In genomic region chr12:93569656-93570551, GRCh38 we compare ENCODE assay signal across 8 cellular contexts. TPM values are rescaled to one million over a fixed set of nuclear protein-coding genes. Genes with fewer than 3 reads are reported as not detected.
DNase-seq lines count a peak whose midpoint lies in the region; ATAC-seq and TF ChIP-seq lines count a peak whose summit lies in the region.

No MANE protein-coding gene starts in this region.

- H3K27me3 Mint-ChIP-seq in T-helper 1 cell treated with Interleukin-12 subunit alpha and Interleukin-12 subunit beta and Interleukin-4 antibody, amounts not matched to agents 30 μg/mL and 1 μg/mL, for 36 hours (ENCODE audit: low read depth), result peaks cover 8% of the 10 kb centered on the region

- no peaks in the 10 kb centered on the region for H3K9me3 ChIP-seq in right cardiac atrium (ENCODE audit: control insufficient read depth, low read length)
- no peaks in the 10 kb centered on the region for H3K9me3 ChIP-seq in vagina

- H3K27me3 ChIP-seq in right cardiac atrium (ENCODE audit: control insufficient read depth, insufficient read depth) (no peaks in the 10 kb centered on the region), vagina (no peaks in the 10 kb centered on the region)

- ATAC-seq in GM21825 (IDR thresholded peaks at IDR 0.05; ENCODE audit: unreplicated experiment) (peak; percentile 41), right cardiac atrium (peak; percentile 86 to 92)

- H3K27ac Mint-ChIP-seq in T-helper 1 cell treated with Interleukin-12 subunit alpha and Interleukin-12 subunit beta and Interleukin-4 antibody, amounts not matched to agents 30 μg/mL and 1 μg/mL, for 36 hours, result peak overlapping the region; percentile 76

- peak overlapping the region; percentile 79 for H3K27ac ChIP-seq in right cardiac atrium (ENCODE audit: low read length)
- H3K27ac ChIP-seq in vagina, result peak overlapping the region; percentile 99

- intact Hi-C loops in right cardiac atrium (cut with DNase I), result loop anchor here (2.0 to 10.0 kb wide), 14 partner anchors 63 to 532 kb away; partner anchors contain the start of gene CRADD (in 3 of the 4)
- intact Hi-C loops in vagina (cut with DNase I), result loop anchor here (2.0 to 10.0 kb wide), 5 partner anchors 107 to 532 kb away; partner anchors contain the start of gene CRADD

- H3K36me3 ChIP-seq in vagina, result peaks cover 0 to 9% of the 10 kb centered on the region in 2 donors

- DNase-seq in EL (peak; percentile 88), M059J (ENCODE audit: low read depth) (peak; percentile 84), anterior cingulate cortex (lab: John Stamatoyannopoulos, UW) (peak in 56 of 58 donors; percentile 21 to 84 (median 59)), right cardiac atrium (peak; percentile 89 to 94 (median 94)), putamen (ENCODE audit: low spot score) (peak; percentile 76), vagina (ENCODE audit: extremely low spot score in 2 of 2) (peak in 1 of 2 donors; percentile 95)

- TF ChIP-seq POLR2A in vagina (IDR thresholded peaks at IDR 0.05), result no peak

- under 1% methylated on average over 60 of the region's 60 CpGs for WGBS in right cardiac atrium

- no peaks in the 10 kb centered on the region for H3K9me3 Mint-ChIP-seq in T-helper 1 cell treated with Interleukin-12 subunit alpha and Interleukin-12 subunit beta and Interleukin-4 antibody, amounts not matched to agents 30 μg/mL and 1 μg/mL, for 36 hours

- peaks cover 30% of the 10 kb centered on the region for H3K36me3 Mint-ChIP-seq in T-helper 1 cell treated with Interleukin-12 subunit alpha and Interleukin-12 subunit beta and Interleukin-4 antibody, amounts not matched to agents 30 μg/mL and 1 μg/mL, for 36 hours (ENCODE audit: low read depth)

- H3K4me1 Mint-ChIP-seq in T-helper 1 cell treated with Interleukin-12 subunit alpha and Interleukin-12 subunit beta and Interleukin-4 antibody, amounts not matched to agents 30 μg/mL and 1 μg/mL, for 36 hours (ENCODE audit: low read depth), result peaks cover 21% of the 10 kb centered on the region

- peak; percentile 55 to 75 (median 75) for TF ChIP-seq CTCF in vagina (IDR thresholded peaks at IDR 0.05)

- H3K4me3 ChIP-seq in right cardiac atrium (ENCODE audit: low read length) (peak overlapping the region; percentile 93), vagina (peak overlapping the region; percentile 70 to 94)

- peak overlapping the region; percentile 83 for H3K4me3 Mint-ChIP-seq in T-helper 1 cell treated with Interleukin-12 subunit alpha and Interleukin-12 subunit beta and Interleukin-4 antibody, amounts not matched to agents 30 μg/mL and 1 μg/mL, for 36 hours

- no peaks in the 10 kb centered on the region for H3K4me1 ChIP-seq in right cardiac atrium (ENCODE audit: control insufficient read depth, insufficient read depth, low read length)
- H3K4me1 ChIP-seq in vagina, result no peaks in the 10 kb centered on the region

RNA-seq across cellular contexts. Expression of gene SOCS2, which starts 2.6 kb away (rescaled TPM):
- 79.8 and 110 TPM in 2 replicates for total RNA-seq in M059J (2014; rRNA removed; shearing (Covaris generic))
- total RNA-seq in right cardiac atrium, result 10 to 100 TPM; 11.3 to 19.1 (median 14.6) TPM
- polyA plus RNA-seq in right cardiac atrium, result 16.9 TPM
- total RNA-seq in vagina, result 79.3 TPM
